12 cellular contexts compared by ENCODE assay signal in the genomic region with DNA sequence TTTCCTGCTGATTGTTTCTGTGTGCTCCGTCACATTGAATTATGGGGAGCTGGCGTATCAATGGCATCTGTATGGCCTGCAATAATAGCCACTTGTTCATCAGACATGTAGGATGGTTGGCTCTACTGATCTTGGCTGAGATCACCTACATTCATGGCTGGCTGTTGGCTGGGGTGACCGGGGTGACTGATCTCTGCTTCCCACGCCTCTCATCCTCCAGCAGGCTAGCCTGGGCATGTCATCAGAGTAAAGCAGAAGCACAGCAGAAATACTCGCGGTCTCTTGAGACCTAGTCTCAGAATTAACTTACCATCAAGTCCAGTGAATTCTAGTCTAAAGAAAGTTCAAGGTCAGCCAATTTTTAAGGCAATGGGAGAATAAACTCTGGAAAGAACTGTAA.
DNase-seq lines count a peak whose midpoint lies in the region; ATAC-seq and TF ChIP-seq lines count a peak whose summit lies in the region.
"Had no signal": no experiment of that assay in that cellular context is flagged by ENCODE, and none has a peak within 500 bp of the region (broad histone marks: within the 10 kb centered on the region; RNA-seq: fewer than 3 reads in every experiment).

No MANE protein-coding gene starts in this region.

- H3K9me3 ChIP-seq in Peyer's patch (no peaks in the 10 kb centered on the region), mesenchymal stem cell (ENCODE audit: control insufficient read depth, low read length) (no peaks in the 10 kb centered on the region), tibial nerve (no peaks in the 10 kb centered on the region)
- H3K9me3 ChIP-seq: prostate gland had no signal

- no peak overlapping the region for H3K4me2 ChIP-seq in mesenchymal stem cell (ENCODE audit: low read length, poor library complexity, severe bottlenecking)

- no peaks in the 10 kb centered on the region for H3K79me1 ChIP-seq in mesenchymal stem cell (replicated peaks; ENCODE audit: low read length, poor library complexity, severe bottlenecking)

- no peak overlapping the region for H2BK15ac ChIP-seq in mesenchymal stem cell (ENCODE audit: low read depth, poor library complexity, severe bottlenecking)

- no peak overlapping the region for H2BK5ac ChIP-seq in mesenchymal stem cell (ENCODE audit: low read depth, low read length, poor library complexity, severe bottlenecking)

- H2AK5ac ChIP-seq in mesenchymal stem cell (ENCODE audit: low read length, severe bottlenecking): no peak overlapping the region

- H2AFZ ChIP-seq in mesenchymal stem cell (ENCODE audit: low read depth, low read length): no peak overlapping the region

- H3K4me3 ChIP-seq in Peyer's patch: no peak overlapping the region
- no peak overlapping the region for H3K4me3 ChIP-seq in epithelial cell of esophagus (ENCODE audit: low read length)
- H3K4me3 ChIP-seq in mesenchymal stem cell (ENCODE audit: insufficient read depth in 1 of 2, low read depth in 1 of 2, low read length in 2 of 2): peak overlapping the region in 1 of 2 experiments; percentile 29
- H3K4me3 ChIP-seq in tibial nerve: no peak overlapping the region
- H3K4me3 ChIP-seq: lung, prostate gland had no signal

- H3K18ac ChIP-seq in mesenchymal stem cell (ENCODE audit: low read depth in 1 of 2, low read length in 2 of 2): peak overlapping the region; percentile 46 to 77

- WGBS in mesenchymal stem cell: 87% methylated on average over 4 of the region's 6 CpGs
- 32 to 45% methylated on average over 6 of the region's 6 CpGs for WGBS in tibial nerve, 2 donors

- H3K4me1 ChIP-seq in Peyer's patch (no peaks in the 10 kb centered on the region), mesenchymal stem cell (ENCODE audit: control insufficient read depth, insufficient read depth, low read depth, low read length) (peaks cover 9% of the 10 kb centered on the region), tibial nerve (peaks cover 0 to 29% (median 3%) of the 10 kb centered on the region in 4 donors)
- H3K4me1 ChIP-seq: prostate gland had no signal

- H4K8ac ChIP-seq in mesenchymal stem cell (ENCODE audit: low read length): no peak overlapping the region

- H3K27me3 ChIP-seq in Peyer's patch: no peaks in the 10 kb centered on the region
- H3K27me3 ChIP-seq in mesenchymal stem cell (ENCODE audit: control insufficient read depth in 1 of 2, insufficient read depth in 1 of 2, low read length in 2 of 2): peaks cover 0 to 33% of the 10 kb centered on the region in 2 experiments
- peaks cover 0 to 3% of the 10 kb centered on the region in 2 donors for H3K27me3 ChIP-seq in tibial nerve

- H3K4ac ChIP-seq in mesenchymal stem cell (ENCODE audit: low read depth in 1 of 2, low read length in 2 of 2): peak overlapping the region in 1 of 2 experiments; percentile 88

- H3K23ac ChIP-seq in mesenchymal stem cell (ENCODE audit: low read length in 2 of 2): no peak overlapping the region

- TF ChIP-seq CTCF in Peyer's patch (IDR thresholded peaks at IDR 0.05): no peak
- no peak for TF ChIP-seq CTCF in epithelial cell of esophagus (IDR thresholded peaks at IDR 0.05; ENCODE audit: insufficient read depth, low read depth, low read length, missing control alignments)
- TF ChIP-seq CTCF in tibial nerve (IDR thresholded peaks at IDR 0.05): no peak

- TF ChIP-seq POLR2A in Peyer's patch (IDR thresholded peaks at IDR 0.05) (no peak), tibial nerve (IDR thresholded peaks at IDR 0.05) (no peak)

- DNase-seq in Peyer's patch: no peak
- peak; percentile 94 for DNase-seq in epithelial cell of esophagus (ENCODE audit: low read depth)
- DNase-seq in mesenchymal stem cell: peak; percentile 15
- no peak for DNase-seq in tibial nerve (ENCODE audit: low spot score in 2 of 2)
- no peak for DNase-seq in left colon
- no peak for DNase-seq in C1 segment of cervical spinal cord (lab: John Stamatoyannopoulos, UW)
- DNase-seq in posterior cingulate gyrus: no peak
- DNase-seq: activated CD4-positive, alpha-beta T cell treated with anti-CD3 and anti-CD28 coated beads, Interleukin-2, amount 50 U/mL, for 4 hours; activated gamma-delta T cell had no signal

- H3K27ac ChIP-seq in Peyer's patch (peak overlapping the region in 3 of 4 donors; percentile 46 to 89 (median 61)), mesenchymal stem cell (ENCODE audit: low read length, poor library complexity, severe bottlenecking) (no peak overlapping the region), tibial nerve (peak overlapping the region in 3 of 4 donors; percentile 32 to 84 (median 73))
- H3K27ac ChIP-seq: HL-60 had no signal

- H3K14ac ChIP-seq in mesenchymal stem cell (ENCODE audit: low read length in 2 of 2): no peak overlapping the region

- no peak for TF ChIP-seq EP300 in tibial nerve (IDR thresholded peaks at IDR 0.05)

- intact Hi-C loops in left colon (cut with DNase I, micrococcal nuclease): no loop called here
- intact Hi-C loops in posterior cingulate gyrus (cut with DNase I): no loop called here

- H3K36me3 ChIP-seq in Peyer's patch: no peaks in the 10 kb centered on the region
- no peaks in the 10 kb centered on the region for H3K36me3 ChIP-seq in mesenchymal stem cell (ENCODE audit: control insufficient read depth in 1 of 2, insufficient read depth in 2 of 2, low read depth in 1 of 2, low read length in 2 of 2)
- H3K36me3 ChIP-seq in tibial nerve: no peaks in the 10 kb centered on the region
- H3K36me3 ChIP-seq: prostate gland had no signal

- H4K91ac ChIP-seq in mesenchymal stem cell (ENCODE audit: low read length): no peak overlapping the region

- no peak for ATAC-seq in left colon

- H3K9ac ChIP-seq in mesenchymal stem cell (ENCODE audit: low read length): peak overlapping the region; percentile 85

- H2BK120ac ChIP-seq in mesenchymal stem cell (ENCODE audit: low read depth, low read length): no peak overlapping the region

- peak overlapping the region; percentile 69 to 94 for H2BK12ac ChIP-seq in mesenchymal stem cell (ENCODE audit: low read length in 2 of 2)

Comparison
In these comparisons a context has a peak if more than half of its experiments do, and no peak if none do; other contexts are left out.
1. DNase-seq: peak in epithelial cell of esophagus (single experiment) and mesenchymal stem cell (single experiment); none in Peyer's patch (0 of 3), tibial nerve (0 of 2), left colon (0 of 2), C1 segment of cervical spinal cord (0 of 14) and posterior cingulate gyrus (0 of 10).